ENCODE assay signal across 10 cellular contexts in genomic region chr2:27218614-27219013, GRCh38. TPM values are rescaled to one million over a fixed set of nuclear protein-coding genes. Genes with fewer than 3 reads are reported as not detected.
DNase-seq lines count a peak whose midpoint lies in the region; ATAC-seq and TF ChIP-seq lines count a peak whose summit lies in the region.
"Had no signal": no experiment of that assay in that cellular context is flagged by ENCODE, and none has a peak within 500 bp of the region (broad histone marks: within the 10 kb centered on the region; RNA-seq: fewer than 3 reads in every experiment).

No MANE protein-coding gene starts in this region.

- H2AK5ac ChIP-seq in mesenchymal stem cell (ENCODE audit: low read length, severe bottlenecking) = no peak overlapping the region

- H3K18ac ChIP-seq in mesenchymal stem cell (ENCODE audit: low read depth in 1 of 2, low read length in 2 of 2) = no peak overlapping the region

- H3K9me3 Mint-ChIP-seq in HFFc6 = no peaks in the 10 kb centered on the region
- H3K9me3 Mint-ChIP-seq in activated CD8-positive, alpha-beta T cell treated with anti-CD3 and anti-CD28 coated beads for 36 hours = no peaks in the 10 kb centered on the region
- H3K9me3 Mint-ChIP-seq: central memory CD8-positive, alpha-beta T cell had no signal

- H4K8ac ChIP-seq in mesenchymal stem cell (ENCODE audit: low read length) = no peak overlapping the region

- no peak overlapping the region for H3K14ac ChIP-seq in mesenchymal stem cell (ENCODE audit: low read length in 2 of 2)

- DNase-seq in HFFc6 (no peak), mesenchymal stem cell (no peak), heart right ventricle (no peak), NCI-H446 treated with DMSO at 0.1 percent for 48 hours (lab: John Stamatoyannopoulos, UW) (no peak)
- DNase-seq in activated CD8-positive, alpha-beta T cell treated with anti-CD3 and anti-CD28 coated beads for 36 hours = no peak
- DNase-seq in central memory CD4-positive, alpha-beta T cell = no peak

- H3K27ac Mint-ChIP-seq in HFFc6 = no peak overlapping the region
- peak overlapping the region; percentile 48 for H3K27ac Mint-ChIP-seq in activated CD8-positive, alpha-beta T cell treated with anti-CD3 and anti-CD28 coated beads for 36 hours

- peaks cover 51% of the 10 kb centered on the region for H3K4me1 Mint-ChIP-seq in HFFc6 (ENCODE audit: low read depth)
- H3K4me1 Mint-ChIP-seq in activated CD8-positive, alpha-beta T cell treated with anti-CD3 and anti-CD28 coated beads for 36 hours (ENCODE audit: low read depth) = peaks cover 47% of the 10 kb centered on the region

- no peaks in the 10 kb centered on the region for H4K20me1 ChIP-seq in BLaER1

- H3K9ac ChIP-seq in BLaER1 (peak overlapping the region; percentile 93; the same call in 1 of the 2 replicates), mesenchymal stem cell (ENCODE audit: low read length) (peak overlapping the region; percentile 94)

- H3K4ac ChIP-seq in mesenchymal stem cell (ENCODE audit: low read depth in 1 of 2, low read length in 2 of 2) = no peak overlapping the region

- no peak overlapping the region for H4K91ac ChIP-seq in mesenchymal stem cell (ENCODE audit: low read length)

- H2BK5ac ChIP-seq in mesenchymal stem cell (ENCODE audit: low read depth, low read length, poor library complexity, severe bottlenecking) = no peak overlapping the region

- intact Hi-C loops in activated CD8-positive, alpha-beta T cell treated with anti-CD3 and anti-CD28 coated beads for 36 hours (cut with micrococcal nuclease) = loop anchor here (10.0 kb wide), 1 partner anchor 124 kb away; no protein-coding TSS in a partner anchor
- intact Hi-C loops in heart right ventricle (cut with DNase I) = loop anchor here in 2 of 10 donors (10.0 kb wide), 2 partner anchors 136 to 146 kb away; partner anchors contain the start of gene GTF3C2 (in 1 of the 2)

- no peak overlapping the region for H2BK15ac ChIP-seq in mesenchymal stem cell (ENCODE audit: low read depth, poor library complexity, severe bottlenecking)

- TF ChIP-seq CTCF in HFFc6 (IDR thresholded peaks at IDR 0.05) (no peak), heart right ventricle (IDR thresholded peaks at IDR 0.05) (no peak)
- no peak for TF ChIP-seq CTCF in activated CD8-positive, alpha-beta T cell treated with anti-CD3 and anti-CD28 coated beads for 36 hours (IDR thresholded peaks at IDR 0.05)

- peaks cover 4% of the 10 kb centered on the region for H3K27me3 Mint-ChIP-seq in HFFc6 (ENCODE audit: insufficient read depth)
- H3K27me3 Mint-ChIP-seq in activated CD8-positive, alpha-beta T cell treated with anti-CD3 and anti-CD28 coated beads for 36 hours = no peaks in the 10 kb centered on the region
- H3K27me3 Mint-ChIP-seq: central memory CD8-positive, alpha-beta T cell had no signal

- H3K4me3 ChIP-seq in BLaER1 = peak overlapping the region; percentile 80
- H3K4me3 ChIP-seq in mesenchymal stem cell (ENCODE audit: insufficient read depth in 1 of 2, low read depth in 1 of 2, low read length in 2 of 2) = peak overlapping the region in 1 of 2 experiments; percentile 88
- no peak overlapping the region for H3K4me3 ChIP-seq in heart right ventricle

- no peak overlapping the region for H3K23ac ChIP-seq in mesenchymal stem cell (ENCODE audit: low read length in 2 of 2)

- H3K4me3 Mint-ChIP-seq in HFFc6 = peak overlapping the region; percentile 95
- H3K4me3 Mint-ChIP-seq in activated CD8-positive, alpha-beta T cell treated with anti-CD3 and anti-CD28 coated beads for 36 hours = peak overlapping the region; percentile 93

- H3K27me3 ChIP-seq in BLaER1 (no peaks in the 10 kb centered on the region), mesenchymal stem cell (ENCODE audit: control insufficient read depth in 1 of 2, insufficient read depth in 1 of 2, low read length in 2 of 2) (no peaks in the 10 kb centered on the region), heart right ventricle (no peaks in the 10 kb centered on the region)
- H3K27me3 ChIP-seq: vagina had no signal

- H3K79me1 ChIP-seq in mesenchymal stem cell (replicated peaks; ENCODE audit: low read length, poor library complexity, severe bottlenecking) = peaks cover 24% of the 10 kb centered on the region

- peaks cover 28% of the 10 kb centered on the region for H3K4me1 ChIP-seq in BLaER1
- H3K4me1 ChIP-seq in mesenchymal stem cell (ENCODE audit: control insufficient read depth, insufficient read depth, low read depth, low read length) = peaks cover 4% of the 10 kb centered on the region
- peaks cover 0 to 22% (median 16%) of the 10 kb centered on the region in 9 donors for H3K4me1 ChIP-seq in heart right ventricle

- peaks cover 67% of the 10 kb centered on the region for H3K36me3 ChIP-seq in BLaER1
- H3K36me3 ChIP-seq in mesenchymal stem cell (ENCODE audit: control insufficient read depth in 1 of 2, insufficient read depth in 2 of 2, low read depth in 1 of 2, low read length in 2 of 2) = peaks cover 25 to 69% of the 10 kb centered on the region in 2 experiments
- peaks cover 0 to 82% (median 27%) of the 10 kb centered on the region in 9 donors for H3K36me3 ChIP-seq in heart right ventricle

- no peak for ATAC-seq in activated CD8-positive, alpha-beta T cell treated with anti-CD3 and anti-CD28 coated beads for 36 hours
- ATAC-seq in heart right ventricle (no peak), GM18868 (IDR thresholded peaks at IDR 0.05; ENCODE audit: unreplicated experiment) (no peak)

- POLR2A ChIA-PET in activated CD8-positive, alpha-beta T cell treated with anti-CD3 and anti-CD28 coated beads for 36 hours (lab: Charles Lee) = interaction anchor here (0.6 to 3.8 kb wide), 6 partner anchors 23 to 168 kb away, joined by 3 to 10 read pairs (median 4); no protein-coding TSS in a partner anchor

- H3K9me3 ChIP-seq in BLaER1 = no peaks in the 10 kb centered on the region
- H3K9me3 ChIP-seq in mesenchymal stem cell (ENCODE audit: control insufficient read depth, low read length) = no peaks in the 10 kb centered on the region
- no peaks in the 10 kb centered on the region for H3K9me3 ChIP-seq in heart right ventricle
- H3K9me3 ChIP-seq: vagina had no signal

- no peak overlapping the region for H2AFZ ChIP-seq in mesenchymal stem cell (ENCODE audit: low read depth, low read length)

- WGBS in mesenchymal stem cell = 80% methylated on average over 1 of the region's 4 CpGs
- 89 to 97% methylated on average over 4 of the region's 4 CpGs for WGBS in heart right ventricle, 2 donors

- H3K27ac ChIP-seq in BLaER1 (no peak overlapping the region), mesenchymal stem cell (ENCODE audit: low read length, poor library complexity, severe bottlenecking) (peak overlapping the region; percentile 72), heart right ventricle (no peak overlapping the region)
- H3K27ac ChIP-seq: vagina had no signal

- no peak overlapping the region for H2BK120ac ChIP-seq in mesenchymal stem cell (ENCODE audit: low read depth, low read length)

- H3K36me3 Mint-ChIP-seq in HFFc6 (ENCODE audit: low read depth) = peaks cover 60% of the 10 kb centered on the region
- H3K36me3 Mint-ChIP-seq in activated CD8-positive, alpha-beta T cell treated with anti-CD3 and anti-CD28 coated beads for 36 hours (ENCODE audit: low read depth) = peaks cover 70% of the 10 kb centered on the region

- H2BK12ac ChIP-seq in mesenchymal stem cell (ENCODE audit: low read length in 2 of 2) = no peak overlapping the region

- CTCF ChIA-PET in activated CD8-positive, alpha-beta T cell treated with anti-CD3 and anti-CD28 coated beads for 36 hours (lab: Charles Lee) = interaction anchor here (0.8 to 2.2 kb wide), 4 partner anchors 36 to 84 kb away, joined by 3 to 7 read pairs (median 4); no protein-coding TSS in a partner anchor

- H3K4me2 ChIP-seq in BLaER1 (peak overlapping the region; percentile 82), mesenchymal stem cell (ENCODE audit: low read length, poor library complexity, severe bottlenecking) (no peak overlapping the region)

RNA-seq across cellular contexts. Expression of gene CAD, which starts 1.4 kb away (rescaled TPM):
- 10 to 100 TPM; 38.3 to 46.9 (median 42.8) TPM for total RNA-seq in HFFc6 (2021; fragmentation: NEBNext Ultra II Directional; extraction: Animal tissue kit (Norgen Biotek cat#: 25700))
- 100 to 1,000 TPM; 125 to 127 TPM for total RNA-seq in activated CD8-positive, alpha-beta T cell treated with anti-CD3 and anti-CD28 coated beads for 36 hours
- 12.6 TPM for polyA plus RNA-seq in mesenchymal stem cell (2013, experiment 1 of 2)
- 10.9 TPM for polyA plus RNA-seq in mesenchymal stem cell (2013, experiment 2 of 2)
- 10 to 100 TPM in 1 of 10 donors, 1 to 10 TPM in 9; 6.1 to 10.6 (median 7.2) TPM for total RNA-seq in heart right ventricle
- polyA plus RNA-seq in heart right ventricle = 1 to 10 TPM; 8.3 to 8.6 TPM

RNA-seq across cellular contexts. Expression of gene SLC5A6, which starts 6.5 kb away (rescaled TPM):
- 10 to 100 TPM; 23.6 to 32.6 (median 25.5) TPM for total RNA-seq in HFFc6 (2021; fragmentation: NEBNext Ultra II Directional; extraction: Animal tissue kit (Norgen Biotek cat#: 25700))
- total RNA-seq in activated CD8-positive, alpha-beta T cell treated with anti-CD3 and anti-CD28 coated beads for 36 hours = 10 to 100 TPM; 34.9 to 37.7 TPM
- polyA plus RNA-seq in mesenchymal stem cell (2013, experiment 1 of 2) = 21.3 TPM
- 19.6 TPM for polyA plus RNA-seq in mesenchymal stem cell (2013, experiment 2 of 2)
- 10 to 100 TPM in 3 of 10 donors, 1 to 10 TPM in 7; 5.3 to 17.0 (median 8.8) TPM for total RNA-seq in heart right ventricle
- polyA plus RNA-seq in heart right ventricle = 10 to 100 TPM in 1 of 2 donors, 1 to 10 TPM in 1; 9.3 to 20.5 TPM

RNA-seq across cellular contexts. Expression of gene ATRAID, which starts 6.8 kb away (rescaled TPM):
- total RNA-seq in HFFc6 (2021; fragmentation: NEBNext Ultra II Directional; extraction: Animal tissue kit (Norgen Biotek cat#: 25700)) = 100 to 1,000 TPM in 5 of 6 experiments, 10 to 100 TPM in 1; 98.8 to 123 (median 116) TPM
- 10 to 100 TPM; 62.6 to 65.2 TPM for total RNA-seq in activated CD8-positive, alpha-beta T cell treated with anti-CD3 and anti-CD28 coated beads for 36 hours
- polyA plus RNA-seq in mesenchymal stem cell (2013, experiment 1 of 2) = 183 TPM
- polyA plus RNA-seq in mesenchymal stem cell (2013, experiment 2 of 2) = 185 TPM
- total RNA-seq in heart right ventricle = 100 to 1,000 TPM; 116 to 162 (median 129) TPM
- 100 to 1,000 TPM; 140 to 144 TPM for polyA plus RNA-seq in heart right ventricle

RNA-seq across cellular contexts. Expression of gene SLC30A3, which starts 44.2 kb away (rescaled TPM):
- not detected for total RNA-seq in HFFc6 (2021; fragmentation: NEBNext Ultra II Directional; extraction: Animal tissue kit (Norgen Biotek cat#: 25700))
- total RNA-seq in activated CD8-positive, alpha-beta T cell treated with anti-CD3 and anti-CD28 coated beads for 36 hours = under 1 TPM; 0.32 to 0.43 TPM
- 0.03 TPM for polyA plus RNA-seq in mesenchymal stem cell (2013, experiment 1 of 2)
- 0.05 TPM for polyA plus RNA-seq in mesenchymal stem cell (2013, experiment 2 of 2)
- total RNA-seq in heart right ventricle = 10 to 100 TPM in 7 of 10 donors, 1 to 10 TPM in 3; 6.0 to 35.8 (median 10.6) TPM
- polyA plus RNA-seq in heart right ventricle = 1 to 10 TPM; 4.3 to 7.4 TPM

RNA-seq across cellular contexts. Expression of gene DNAJC5G, which starts 56.6 kb away (rescaled TPM):
- total RNA-seq in HFFc6 (2021; fragmentation: NEBNext Ultra II Directional; extraction: Animal tissue kit (Norgen Biotek cat#: 25700)) = not detected
- not detected for total RNA-seq in activated CD8-positive, alpha-beta T cell treated with anti-CD3 and anti-CD28 coated beads for 36 hours
- polyA plus RNA-seq in mesenchymal stem cell (2013, experiment 1 of 2) = not detected
- not detected for polyA plus RNA-seq in mesenchymal stem cell (2013, experiment 2 of 2)
- 1 to 10 TPM in 9 of 10 donors, under 1 TPM in 1; 0.94 to 6.0 (median 1.6) TPM for total RNA-seq in heart right ventricle
- 1 to 10 TPM in 1 of 2 donors, under 1 TPM in 1; 0.19 to 3.7 TPM for polyA plus RNA-seq in heart right ventricle
